ENCODE assay signal across 19 cellular contexts in genomic region chr2:173599821-173600354, GRCh38.
DNase-seq lines count a peak whose midpoint lies in the region; ATAC-seq, FAIRE-seq and TF ChIP-seq lines count a peak whose summit lies in the region.
"Had no signal": no experiment of that assay in that cellular context is flagged by ENCODE, and none has a peak within 500 bp of the region (broad histone marks: within the 10 kb centered on the region; RNA-seq: fewer than 3 reads in every experiment).

No MANE protein-coding gene starts in this region.

- no peak overlapping the region for H3K4me3 ChIP-seq in keratinocyte (ENCODE audit: control insufficient read depth in 2 of 3, extremely low read depth in 1 of 3, insufficient read depth in 2 of 3, low read depth in 1 of 3, low read length in 3 of 3)
- H3K4me3 ChIP-seq: A549 had no signal

- peak; percentile 70 for ATAC-seq in SK-N-SH treated with all-trans-retinoic acid at 6 μM for 48 hours
- ATAC-seq in HG02852 (IDR thresholded peaks at IDR 0.05; ENCODE audit: unreplicated experiment) = no peak
- no peak for ATAC-seq in stimulated activated effector memory CD8-positive, alpha-beta T cell treated with anti-CD3 and anti-CD28 coated beads, Interleukin-12 subunit alpha, Interleukin-12 subunit beta, amount 100 ng/mL, for 72 hours
- ATAC-seq: A549, HepG2 had no signal

- H3K4me3 Mint-ChIP-seq in stimulated activated effector memory CD8-positive, alpha-beta T cell treated with anti-CD3 and anti-CD28 coated beads, Interleukin-12 subunit alpha, Interleukin-12 subunit beta, amount 100 ng/mL, for 72 hours = no peak overlapping the region
- H3K4me3 Mint-ChIP-seq: CD4-positive, alpha-beta T cell; H9; IgD-negative memory B cell had no signal

- no peak overlapping the region for H3K27ac Mint-ChIP-seq in stimulated activated effector memory CD8-positive, alpha-beta T cell treated with anti-CD3 and anti-CD28 coated beads, Interleukin-12 subunit alpha, Interleukin-12 subunit beta, amount 100 ng/mL, for 72 hours
- H3K27ac Mint-ChIP-seq: CD4-positive, alpha-beta T cell; H9; IgD-negative memory B cell had no signal

- no peak overlapping the region for H3K9ac ChIP-seq in keratinocyte (ENCODE audit: control insufficient read depth, extremely low read depth, insufficient read depth, low read length)

- dilution Hi-C loops in keratinocyte (cut with MboI; ENCODE audit: extremely low pct_ligation_motif_present, low sequenced_read_pairs) = no loop called here

- no peak overlapping the region for H3K27ac ChIP-seq in keratinocyte (ENCODE audit: control insufficient read depth, insufficient read depth, low read length)
- H3K27ac ChIP-seq: 22Rv1, A549, C4-2B had no signal

- H3K4me2 ChIP-seq in keratinocyte (ENCODE audit: control insufficient read depth, extremely low read depth, insufficient read depth, low read depth, low read length) = no peak overlapping the region
- H3K4me2 ChIP-seq: A549 had no signal

- no peaks in the 10 kb centered on the region for H4K20me1 ChIP-seq in keratinocyte (ENCODE audit: control insufficient read depth, extremely low read depth, insufficient read depth, low read length)

- no peaks in the 10 kb centered on the region for H3K9me1 ChIP-seq in keratinocyte (ENCODE audit: control insufficient read depth, extremely low read depth, insufficient read depth, low read length)

- H3K4me1 ChIP-seq in keratinocyte (ENCODE audit: control insufficient read depth, extremely low read depth, insufficient read depth, low read length) = peaks cover 3% of the 10 kb centered on the region
- H3K4me1 ChIP-seq: A549, Caco-2 had no signal

- DNase-seq in EH (ENCODE audit: low read depth) (peak; percentile 50), RPMI7951 (ENCODE audit: low read depth) (peak; percentile 66), keratinocyte (ENCODE audit: low read depth, low spot score) (no peak), NCI-H1694 (lab: John Stamatoyannopoulos, UW) (no peak)
- DNase-seq in stimulated activated effector memory CD8-positive, alpha-beta T cell treated with anti-CD3 and anti-CD28 coated beads, Interleukin-12 subunit alpha, Interleukin-12 subunit beta, amount 100 ng/mL, for 72 hours (ENCODE audit: low spot score in 2 of 2) = no peak
- DNase-seq: AML-193; Caco-2; CD4-positive, alpha-beta T cell; GF-D8; GOT3; H9 had no signal

- H3K36me3 ChIP-seq in keratinocyte (ENCODE audit: control insufficient read depth in 2 of 2, extremely low read depth in 1 of 2, insufficient read depth in 2 of 2, low read length in 2 of 2) = no peaks in the 10 kb centered on the region

- H3K27me3 ChIP-seq in keratinocyte (ENCODE audit: control insufficient read depth, extremely low read depth, insufficient read depth, low read length) = no peaks in the 10 kb centered on the region

- H3K9me3 ChIP-seq in keratinocyte (ENCODE audit: control insufficient read depth, low read depth, low read length) = no peaks in the 10 kb centered on the region
- H3K9me3 ChIP-seq: A549, Caco-2 had no signal

- H3K79me2 ChIP-seq in keratinocyte (ENCODE audit: control insufficient read depth, insufficient read depth, low read length) = no peaks in the 10 kb centered on the region

- no peak for TF ChIP-seq CTCF in keratinocyte (optimal IDR thresholded peaks at IDR 0.05 in 1 of 3, IDR thresholded peaks at IDR 0.05 in 1 of 3, conservative IDR thresholded peaks at IDR 0.05 in 1 of 3; ENCODE audit: extremely low read depth in 1 of 3, insufficient read depth in 2 of 3, low read length in 3 of 3)

- peaks cover 5% of the 10 kb centered on the region for H3K9me3 Mint-ChIP-seq in stimulated activated effector memory CD8-positive, alpha-beta T cell treated with anti-CD3 and anti-CD28 coated beads, Interleukin-12 subunit alpha, Interleukin-12 subunit beta, amount 100 ng/mL, for 72 hours

- no peak overlapping the region for H2AFZ ChIP-seq in keratinocyte (ENCODE audit: control insufficient read depth, low read length)

- no peaks in the 10 kb centered on the region for H3K4me1 Mint-ChIP-seq in stimulated activated effector memory CD8-positive, alpha-beta T cell treated with anti-CD3 and anti-CD28 coated beads, Interleukin-12 subunit alpha, Interleukin-12 subunit beta, amount 100 ng/mL, for 72 hours
- H3K4me1 Mint-ChIP-seq: H9, IgD-negative memory B cell had no signal

- FAIRE-seq in keratinocyte (lab: Jason Lieb, UNC) = peak; percentile 49
- FAIRE-seq: A549, D721Med, HepG2 had no signal

- H3K36me3 Mint-ChIP-seq in stimulated activated effector memory CD8-positive, alpha-beta T cell treated with anti-CD3 and anti-CD28 coated beads, Interleukin-12 subunit alpha, Interleukin-12 subunit beta, amount 100 ng/mL, for 72 hours = no peaks in the 10 kb centered on the region

TF ChIP-seq in SK-N-SH treated with all-trans-retinoic acid at 6 μM for 48 hours, 23 proteins besides CTCF, POLR2A, EP300 and RAD21:
- TF ChIP-seq OSR1 (CRISPR knock-in tag; IDR thresholded peaks at IDR 0.05) (no peak), PPARA (CRISPR knock-in tag; IDR thresholded peaks at IDR 0.05; ENCODE audit: borderline replicate concordance) (no peak), ARNTL (CRISPR knock-in tag; IDR thresholded peaks at IDR 0.05; ENCODE audit: borderline replicate concordance, low read depth) (no peak), CSDC2 (CRISPR knock-in tag; IDR thresholded peaks at IDR 0.05) (no peak), ZNF565 (CRISPR knock-in tag; conservative IDR thresholded peaks at IDR 0.05; ENCODE audit: low read depth) (no peak), ZC3H10 (CRISPR knock-in tag; IDR thresholded peaks at IDR 0.05) (no peak)
TF ChIP-seq in SK-N-SH treated with all-trans-retinoic acid at 6 μM for 48 hours: peak in this region for 0.

Comparison
In these comparisons a context has a peak if more than half of its experiments do, and no peak if none do; other contexts are left out.
1. DNase-seq: peak in EH (single experiment) and RPMI7951 (single experiment); none in keratinocyte (single experiment), NCI-H1694 (single experiment) and stimulated activated effector memory CD8-positive, alpha-beta T cell treated with anti-CD3 and anti-CD28 coated beads, Interleukin-12 subunit alpha, Interleukin-12 subunit beta, amount 100 ng/mL, for 72 hours (0 of 2).